Comparison of ENCODE assay signal across 2 cellular contexts in the genomic region with DNA sequence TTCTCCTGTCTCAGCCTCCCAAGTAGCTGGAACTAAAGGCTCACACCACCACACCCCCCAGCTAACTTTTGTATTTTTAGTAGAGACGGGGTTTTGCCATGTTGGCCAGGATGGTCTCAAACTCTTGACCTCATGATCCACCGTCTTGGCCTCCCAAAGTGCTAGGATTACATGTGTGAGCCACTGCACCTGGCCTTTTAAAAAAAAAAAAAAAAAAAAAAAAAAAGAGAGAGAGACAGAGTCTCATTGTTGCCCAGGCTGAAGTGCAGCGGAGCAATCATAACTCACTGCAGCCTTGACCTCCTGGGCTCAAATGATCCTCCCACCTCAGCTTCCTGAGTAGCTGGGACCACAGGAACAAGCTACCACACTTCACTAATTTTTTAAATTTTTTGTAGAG. TPM values are rescaled to one million over a fixed set of nuclear protein-coding genes. Genes with fewer than 3 reads are reported as not detected.
"Had no signal": no experiment of that assay in that cellular context is flagged by ENCODE, and none has a peak within 500 bp of the region (broad histone marks: within the 10 kb centered on the region; RNA-seq: fewer than 3 reads in every experiment).

No MANE protein-coding gene starts in this region.

RNA-seq across cellular contexts. Expression of gene KPNA7, which starts 5.3 kb away (rescaled TPM):
- total RNA-seq: Right ventricle myocardium inferior, SJCRH30 had no signal

RNA-seq across cellular contexts. Expression of gene MYH16, which starts 59.4 kb away (rescaled TPM):
- total RNA-seq: Right ventricle myocardium inferior had no signal
